Comparison of ENCODE assay signal across 16 cellular contexts in genomic region chr21:24594082-24594481, GRCh38.
"Had no signal": no experiment of that assay in that cellular context is flagged by ENCODE, and none has a peak within 500 bp of the region (broad histone marks: within the 10 kb centered on the region; RNA-seq: fewer than 3 reads in every experiment).

No MANE protein-coding gene starts in this region.

- DNase-seq: activated B cell treated with CpG ODN at 0.5 μM for 24 hours; activated CD4-positive, alpha-beta memory T cell treated with anti-CD3 and anti-CD28 coated beads, Interleukin-2, amount 10 ng/mL, durations not matched to agents 7 days and 5 days; activated CD4-positive, alpha-beta T cell treated with anti-CD3 and anti-CD28 coated beads for 4 hours; activated CD8-positive, alpha-beta memory T cell treated with anti-CD3 and anti-CD28 coated beads, Interleukin-2, amount 10 ng/mL, durations not matched to agents 7 days and 5 days; effector memory CD4-positive, alpha-beta T cell; left ventricle myocardium superior; mucosa of descending colon; naive B cell; stimulated activated CD4-positive, alpha-beta T cell treated with anti-CD3 and anti-CD28 coated beads, Interleukin-2, amount 100 ng/mL, for 24 hours; stimulated activated naive CD8-positive, alpha-beta T cell treated with anti-CD3 and anti-CD28 coated beads, Interleukin-15, Interleukin-2, amounts not matched to agents 100 U/mL and 50 U/mL, for 24 hours; substantia nigra; tibial artery had no signal

- H3K4me3 Mint-ChIP-seq: activated B cell treated with CpG ODN at 0.5 μM for 24 hours; activated CD4-positive, alpha-beta memory T cell treated with anti-CD3 and anti-CD28 coated beads, Interleukin-2, amount 10 ng/mL, durations not matched to agents 7 days and 5 days; activated CD8-positive, alpha-beta memory T cell treated with anti-CD3 and anti-CD28 coated beads, Interleukin-2, amount 10 ng/mL, durations not matched to agents 7 days and 5 days; activated naive CD8-positive, alpha-beta T cell; dendritic cell treated with granulocyte-macrophage colony-stimulating factor and Interleukin-4, amounts not matched to agents 40 ng/mL and 50 ng/mL, for 4 days; memory B cell; naive B cell; neural crest cell had no signal

- ATAC-seq: activated CD8-positive, alpha-beta memory T cell treated with anti-CD3 and anti-CD28 coated beads, Interleukin-2, amount 10 ng/mL, durations not matched to agents 7 days and 5 days; left ventricle myocardium superior; mucosa of descending colon; stimulated activated naive CD8-positive, alpha-beta T cell treated with anti-CD3 and anti-CD28 coated beads, Interleukin-15, Interleukin-2, amounts not matched to agents 100 U/mL and 50 U/mL, for 24 hours had no signal

- H3K36me3 Mint-ChIP-seq: activated CD8-positive, alpha-beta memory T cell treated with anti-CD3 and anti-CD28 coated beads, Interleukin-2, amount 10 ng/mL, durations not matched to agents 7 days and 5 days; activated naive CD8-positive, alpha-beta T cell; memory B cell; naive B cell had no signal

- H3K27ac Mint-ChIP-seq: activated B cell treated with CpG ODN at 0.5 μM for 24 hours; activated CD4-positive, alpha-beta memory T cell treated with anti-CD3 and anti-CD28 coated beads, Interleukin-2, amount 10 ng/mL, durations not matched to agents 7 days and 5 days; activated CD8-positive, alpha-beta memory T cell treated with anti-CD3 and anti-CD28 coated beads, Interleukin-2, amount 10 ng/mL, durations not matched to agents 7 days and 5 days; activated naive CD8-positive, alpha-beta T cell; dendritic cell treated with granulocyte-macrophage colony-stimulating factor and Interleukin-4, amounts not matched to agents 40 ng/mL and 50 ng/mL, for 4 days; memory B cell; naive B cell had no signal

- H3K27me3 Mint-ChIP-seq: activated B cell treated with CpG ODN at 0.5 μM for 24 hours; activated CD4-positive, alpha-beta memory T cell treated with anti-CD3 and anti-CD28 coated beads, Interleukin-2, amount 10 ng/mL, durations not matched to agents 7 days and 5 days; activated CD8-positive, alpha-beta memory T cell treated with anti-CD3 and anti-CD28 coated beads, Interleukin-2, amount 10 ng/mL, durations not matched to agents 7 days and 5 days; dendritic cell treated with granulocyte-macrophage colony-stimulating factor and Interleukin-4, amounts not matched to agents 40 ng/mL and 50 ng/mL, for 4 days; memory B cell; naive B cell had no signal

- H3K9me3 Mint-ChIP-seq: activated B cell treated with CpG ODN at 0.5 μM for 24 hours, memory B cell had no signal

- H3K4me1 Mint-ChIP-seq: activated B cell treated with CpG ODN at 0.5 μM for 24 hours; activated CD4-positive, alpha-beta memory T cell treated with anti-CD3 and anti-CD28 coated beads, Interleukin-2, amount 10 ng/mL, durations not matched to agents 7 days and 5 days; activated CD8-positive, alpha-beta memory T cell treated with anti-CD3 and anti-CD28 coated beads, Interleukin-2, amount 10 ng/mL, durations not matched to agents 7 days and 5 days; memory B cell; naive B cell; neural crest cell had no signal
